In the genomic region with DNA sequence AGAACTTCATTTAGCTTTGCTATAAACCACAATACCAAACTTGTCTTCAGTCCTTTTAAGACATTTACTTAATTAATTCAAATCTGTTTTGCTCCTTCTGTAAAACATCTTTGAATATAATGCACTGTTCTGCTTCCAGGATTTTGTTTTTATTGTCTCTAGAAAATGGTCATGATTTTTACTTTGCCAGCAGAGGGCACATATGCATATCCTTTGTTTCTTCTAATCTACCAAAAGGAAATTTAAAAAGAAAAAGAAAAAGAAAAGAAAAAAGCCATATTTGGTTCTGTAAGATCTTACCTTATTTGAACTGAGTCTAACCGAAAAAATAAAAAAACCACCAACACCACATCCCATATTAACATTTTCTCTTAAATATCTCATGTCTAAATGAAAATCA, we compare ENCODE assay signal across 10 cellular contexts.
A peak's percentile ranks its signal among the peaks of the same experiment; 100 is the strongest.
DNase-seq lines count a peak whose midpoint lies in the region; ATAC-seq and TF ChIP-seq lines count a peak whose summit lies in the region.
"Had no signal": no experiment of that assay in that cellular context is flagged by ENCODE, and none has a peak within 500 bp of the region (broad histone marks: within the 10 kb centered on the region; RNA-seq: fewer than 3 reads in every experiment).

No MANE protein-coding gene starts in this region.

- H3K4me2 ChIP-seq in hepatocyte, result no peak overlapping the region

- no peaks in the 10 kb centered on the region for H3K36me3 ChIP-seq in hepatocyte (replicated peaks; ENCODE audit: insufficient read depth, low read depth)
- H3K36me3 ChIP-seq: HAP-1 had no signal

- no peaks in the 10 kb centered on the region for H3K79me2 ChIP-seq in hepatocyte

- no peaks in the 10 kb centered on the region for H3K9me2 ChIP-seq in hepatocyte (replicated peaks; ENCODE audit: insufficient read depth)

- TF ChIP-seq CTCF in GM12875 (IDR thresholded peaks at IDR 0.05; ENCODE audit: borderline replicate concordance, insufficient read depth, low read depth, low read length) (peak; percentile 10; the same call in 1 of the 2 replicates), hepatocyte (IDR thresholded peaks at IDR 0.05; ENCODE audit: poor library complexity) (peak; percentile 56)

- no peak overlapping the region for H2AFZ ChIP-seq in hepatocyte

- DNase-seq in ACHN, result peak; percentile 8
- peak; percentile 48 for DNase-seq in SK-N-DZ (ENCODE audit: low spot score)
- DNase-seq in hepatocyte (ENCODE audit: low spot score), result peak; percentile 21
- no peak for DNase-seq in T-helper 1 cell

- 74% methylated on average over 1 of the region's 1 CpG for WGBS in hepatocyte (ENCODE audit: low lambda C conversion rate, missing lambda C conversion rate)

- H3K4me1 ChIP-seq in hepatocyte (ENCODE audit: insufficient read depth), result no peaks in the 10 kb centered on the region

- H3K27me3 ChIP-seq in hepatocyte, result no peaks in the 10 kb centered on the region

- ATAC-seq in HG03108 (IDR thresholded peaks at IDR 0.05; ENCODE audit: unreplicated experiment) (no peak), GM18868 (IDR thresholded peaks at IDR 0.05; ENCODE audit: unreplicated experiment) (no peak), GM21786 (IDR thresholded peaks at IDR 0.05; ENCODE audit: unreplicated experiment) (no peak)
- ATAC-seq: K562 had no signal

- in situ Hi-C loops in ACHN (cut with HindIII; ENCODE audit: low pct_ligation_motif_present, low pct_unique_long_range_greater_than_20kb, low sequenced_read_pairs), result no loop called here

- H3K9me3 ChIP-seq in hepatocyte (ENCODE audit: low read depth), result no peaks in the 10 kb centered on the region
- H3K9me3 ChIP-seq: HAP-1 had no signal

- no peak overlapping the region for H3K4me3 ChIP-seq in GM12875 (ENCODE audit: low read depth, low read length)
- no peak overlapping the region for H3K4me3 ChIP-seq in hepatocyte
- H3K4me3 ChIP-seq: HAP-1, K562 had no signal

- H4K20me1 ChIP-seq in hepatocyte (ENCODE audit: insufficient read depth, poor library complexity, severe bottlenecking), result no peaks in the 10 kb centered on the region

- no peak overlapping the region for H3K27ac ChIP-seq in hepatocyte

Comparison
In these comparisons a context has a peak if more than half of its experiments do, and no peak if none do; other contexts are left out.
1. DNase-seq: peak in ACHN (single experiment), SK-N-DZ (single experiment) and hepatocyte (single experiment); none in T-helper 1 cell (0 of 5).